ENCODE assay signal across 11 cellular contexts in the genomic region with DNA sequence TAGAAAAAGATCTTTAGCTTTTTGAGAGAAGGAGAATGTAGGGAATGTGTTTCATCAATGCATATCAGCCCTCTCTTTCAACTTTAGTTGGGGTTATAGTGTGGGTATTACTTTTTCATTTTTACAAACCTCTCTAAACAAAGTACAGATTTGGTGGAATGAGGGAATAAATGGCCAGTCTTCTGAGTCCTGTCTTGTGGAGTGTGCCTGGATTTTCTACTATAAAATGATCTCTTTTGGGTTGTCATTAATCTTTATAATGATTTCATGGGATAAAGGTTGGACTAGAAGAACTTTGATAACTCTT.
DNase-seq lines count a peak whose midpoint lies in the region; ATAC-seq lines count a peak whose summit lies in the region.
"Had no signal": no experiment of that assay in that cellular context is flagged by ENCODE, and none has a peak within 500 bp of the region (broad histone marks: within the 10 kb centered on the region; RNA-seq: fewer than 3 reads in every experiment).

No MANE protein-coding gene starts in this region.

- H3K4me1 ChIP-seq in adipocyte (ENCODE audit: control insufficient read depth, insufficient read depth, low read length) = peaks cover 50% of the 10 kb centered on the region
- H3K4me1 ChIP-seq: body of pancreas, prostate gland had no signal

- H3K9ac ChIP-seq in adipocyte (ENCODE audit: low read length) = peak overlapping the region; percentile 78

- H3K4me3 ChIP-seq in adipocyte (ENCODE audit: low read length) = peak overlapping the region; percentile 65
- H3K4me3 ChIP-seq: body of pancreas, prostate gland had no signal

- no peaks in the 10 kb centered on the region for H3K36me3 ChIP-seq in adipocyte (ENCODE audit: control insufficient read depth, insufficient read depth, low read length, severe bottlenecking)
- H3K36me3 ChIP-seq: prostate gland had no signal

- no peak overlapping the region for H3K4me3 Mint-ChIP-seq in T-helper 2 cell treated with Interferon-gamma antibody and Interleukin-4, amounts not matched to agents 5 μg/mL and 100 μg/mL, for 36 hours
- H3K4me3 Mint-ChIP-seq: activated T-cell treated with anti-CD3 and anti-CD28 coated beads, Interleukin-2, amount 50 U/mL, for 4 hours; stimulated activated naive CD8-positive, alpha-beta T cell treated with anti-CD3 and anti-CD28 coated beads, Interleukin-15, Interleukin-2, amounts not matched to agents 100 ng/mL and 50 ng/mL, for 24 hours had no signal

- intact Hi-C loops in sciatic nerve (cut with DNase I) = no loop called here
- intact Hi-C loops in left ventricle myocardium superior (cut with micrococcal nuclease) = loop anchor here (10.0 kb wide), 2 partner anchors 618 to 1458 kb away; no protein-coding TSS in a partner anchor

- no peaks in the 10 kb centered on the region for H3K9me3 Mint-ChIP-seq in T-helper 2 cell treated with Interferon-gamma antibody and Interleukin-4, amounts not matched to agents 5 μg/mL and 100 μg/mL, for 36 hours
- H3K9me3 Mint-ChIP-seq: activated T-cell treated with anti-CD3 and anti-CD28 coated beads, Interleukin-2, amount 50 U/mL, for 4 hours; stimulated activated naive CD8-positive, alpha-beta T cell treated with anti-CD3 and anti-CD28 coated beads, Interleukin-15, Interleukin-2, amounts not matched to agents 100 ng/mL and 50 ng/mL, for 24 hours had no signal

- no peaks in the 10 kb centered on the region for H3K27me3 ChIP-seq in adipocyte (replicated peaks; ENCODE audit: control insufficient read depth, insufficient read depth, low read length)
- H3K27me3 ChIP-seq: body of pancreas had no signal

- ATAC-seq in GM19035 (IDR thresholded peaks at IDR 0.05; ENCODE audit: unreplicated experiment) (peak; percentile 23), HG02981 (IDR thresholded peaks at IDR 0.05; ENCODE audit: unreplicated experiment) (peak; percentile 25), sciatic nerve (peak; percentile 38), left ventricle myocardium superior (no peak)

- DNase-seq in adipocyte (ENCODE audit: low read depth) (no peak), sciatic nerve (ENCODE audit: low spot score) (no peak), left ventricle myocardium superior (no peak)
- no peak for DNase-seq in T-helper 2 cell treated with Interferon-gamma antibody and Interleukin-4, amounts not matched to agents 5 μg/mL and 100 μg/mL, for 36 hours (ENCODE audit: low spot score)
- DNase-seq in activated CD8-positive, alpha-beta memory T cell treated with anti-CD3 and anti-CD28 coated beads, Interleukin-2, amount 50 U/mL, for 4 hours = no peak

- peaks cover 10% of the 10 kb centered on the region for H3K27me3 Mint-ChIP-seq in T-helper 2 cell treated with Interferon-gamma antibody and Interleukin-4, amounts not matched to agents 5 μg/mL and 100 μg/mL, for 36 hours (ENCODE audit: low read depth)

- H3K36me3 Mint-ChIP-seq in T-helper 2 cell treated with Interferon-gamma antibody and Interleukin-4, amounts not matched to agents 5 μg/mL and 100 μg/mL, for 36 hours (ENCODE audit: low read depth) = no peaks in the 10 kb centered on the region

- no peaks in the 10 kb centered on the region for H3K4me1 Mint-ChIP-seq in T-helper 2 cell treated with Interferon-gamma antibody and Interleukin-4, amounts not matched to agents 5 μg/mL and 100 μg/mL, for 36 hours (ENCODE audit: low read depth)

- H3K27ac Mint-ChIP-seq in T-helper 2 cell treated with Interferon-gamma antibody and Interleukin-4, amounts not matched to agents 5 μg/mL and 100 μg/mL, for 36 hours = no peak overlapping the region
- H3K27ac Mint-ChIP-seq: stimulated activated naive CD8-positive, alpha-beta T cell treated with anti-CD3 and anti-CD28 coated beads, Interleukin-15, Interleukin-2, amounts not matched to agents 100 ng/mL and 50 ng/mL, for 24 hours had no signal

- no peaks in the 10 kb centered on the region for H3K9me3 ChIP-seq in adipocyte (ENCODE audit: control insufficient read depth, low read length)
- H3K9me3 ChIP-seq: body of pancreas, prostate gland had no signal
